ENCODE assay signal across 23 cellular contexts in the genomic region with DNA sequence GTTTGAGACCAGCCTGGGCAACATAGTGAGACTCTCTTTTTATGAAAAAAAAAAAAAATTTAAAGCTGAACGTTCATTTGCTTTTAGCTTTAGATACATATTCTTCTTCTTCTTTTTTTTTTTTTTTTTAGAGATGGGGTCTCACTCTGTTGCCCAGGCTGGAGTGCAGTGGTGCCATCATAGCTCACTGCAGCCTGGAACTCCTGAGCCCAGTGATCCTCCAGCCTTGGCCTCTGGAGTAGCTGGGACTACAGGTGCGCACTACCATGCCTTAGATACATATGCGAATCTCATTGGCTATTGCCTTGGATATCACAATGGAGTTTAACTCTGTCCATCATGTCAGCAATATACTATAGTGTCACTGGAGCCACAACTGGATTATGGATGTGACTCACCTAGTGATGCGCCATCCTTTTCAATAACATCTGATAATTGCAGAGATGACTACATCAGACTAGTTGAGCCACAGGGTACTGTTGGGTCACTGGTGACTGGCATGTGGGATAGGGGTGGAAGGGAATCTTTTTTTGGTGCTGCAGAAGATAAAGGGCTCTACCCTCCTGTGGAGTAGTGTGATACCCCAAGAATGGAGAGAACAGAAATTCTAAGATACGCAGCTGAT. TPM values are rescaled to one million over a fixed set of nuclear protein-coding genes. Genes with fewer than 3 reads are reported as not detected.
A peak's percentile ranks its signal among the peaks of the same experiment; 100 is the strongest.
DNase-seq lines count a peak whose midpoint lies in the region; ATAC-seq and TF ChIP-seq lines count a peak whose summit lies in the region.
"Had no signal": no experiment of that assay in that cellular context is flagged by ENCODE, and none has a peak within 500 bp of the region (broad histone marks: within the 10 kb centered on the region; RNA-seq: fewer than 3 reads in every experiment).

No MANE protein-coding gene starts in this region.

- H3K4me1 ChIP-seq in prostate gland (replicated peaks) (no peaks in the 10 kb centered on the region), upper lobe of left lung (peaks cover 11 to 23% (median 12%) of the 10 kb centered on the region in 4 donors)

- H3K36me3 Mint-ChIP-seq in CD4-positive, alpha-beta T cell (ENCODE audit: low read depth), result peaks cover 18% of the 10 kb centered on the region

- POLR2A ChIA-PET in CD4-positive, alpha-beta T cell (lab: Charles Lee), result interaction anchor here (1.0 kb wide), 1 partner anchor 86 kb away, joined by 3 read pairs; no protein-coding TSS in a partner anchor

- TF ChIP-seq POLR2A in prostate gland (IDR thresholded peaks at IDR 0.05), result no peak
- TF ChIP-seq POLR2A in upper lobe of left lung (IDR thresholded peaks at IDR 0.05), result no peak

- WGBS in prostate gland, result 97% methylated on average over 5 of the region's 5 CpGs
- 90 to 95% methylated on average over 5 of the region's 5 CpGs for WGBS in upper lobe of left lung, 2 donors

- no peaks in the 10 kb centered on the region for H3K9me3 Mint-ChIP-seq in CD4-positive, alpha-beta T cell
- H3K9me3 Mint-ChIP-seq: activated CD4-positive, alpha-beta T cell treated with anti-CD3 and anti-CD28 coated beads, Interleukin-2, amount 10 ng/mL, durations not matched to agents 7 days and 5 days; CD8-positive, alpha-beta T cell; naive thymus-derived CD8-positive, alpha-beta T cell; stimulated activated naive CD8-positive, alpha-beta T cell treated with anti-CD3 and anti-CD28 coated beads, Interleukin-15, amount 100 ng/mL, for 72 hours had no signal

- H3K4me1 Mint-ChIP-seq in CD4-positive, alpha-beta T cell (ENCODE audit: low read depth), result peaks cover 34% of the 10 kb centered on the region

- H3K36me3 ChIP-seq in prostate gland (no peaks in the 10 kb centered on the region), upper lobe of left lung (no peaks in the 10 kb centered on the region)
- H3K36me3 ChIP-seq: adrenal gland, gastrocnemius medialis, left ventricle myocardium inferior, transverse colon had no signal

- H3K4me3 ChIP-seq in prostate gland, result no peak overlapping the region
- no peak overlapping the region for H3K4me3 ChIP-seq in upper lobe of left lung
- H3K4me3 ChIP-seq: adrenal gland, gastrocnemius medialis, left ventricle myocardium inferior, transverse colon had no signal

- CTCF ChIA-PET in CD4-positive, alpha-beta T cell (lab: Charles Lee), result interaction anchor here (0.8 to 1.6 kb wide), 4 partner anchors 35 to 252 kb away, joined by 3 to 5 read pairs (median 4); no protein-coding TSS in a partner anchor

- H3K27me3 ChIP-seq in CD4-positive, alpha-beta T cell (ENCODE audit: control insufficient read depth, insufficient read depth, low read length), result no peaks in the 10 kb centered on the region
- H3K27me3 ChIP-seq in prostate gland (replicated peaks; ENCODE audit: insufficient read depth), result no peaks in the 10 kb centered on the region
- H3K27me3 ChIP-seq in upper lobe of left lung, result no peaks in the 10 kb centered on the region
- H3K27me3 ChIP-seq: adrenal gland, gastrocnemius medialis, transverse colon had no signal

- TF ChIP-seq EP300 in upper lobe of left lung (IDR thresholded peaks at IDR 0.05), result no peak

- intact Hi-C loops in CD4-positive, alpha-beta T cell (cut with DNase I, micrococcal nuclease), result loop anchor here in 1 of 2 experiments (2.0 kb wide), 1 partner anchor 17 kb away; no protein-coding TSS in a partner anchor
- intact Hi-C loops in prostate gland (cut with DNase I), result no loop called here

- peaks cover 7% of the 10 kb centered on the region for H3K27me3 Mint-ChIP-seq in CD4-positive, alpha-beta T cell
- H3K27me3 Mint-ChIP-seq: stimulated activated naive CD8-positive, alpha-beta T cell treated with anti-CD3 and anti-CD28 coated beads, Interleukin-15, amount 100 ng/mL, for 72 hours had no signal

- H3K27ac Mint-ChIP-seq in CD4-positive, alpha-beta T cell, result peak overlapping the region; percentile 31
- H3K27ac Mint-ChIP-seq: activated CD4-positive, alpha-beta T cell treated with anti-CD3 and anti-CD28 coated beads, Interleukin-2, amount 10 ng/mL, durations not matched to agents 7 days and 5 days; CD8-positive, alpha-beta T cell; stimulated activated naive CD8-positive, alpha-beta T cell treated with anti-CD3 and anti-CD28 coated beads, Interleukin-15, amount 100 ng/mL, for 72 hours had no signal

- H3K9me3 ChIP-seq in CD4-positive, alpha-beta T cell (ENCODE audit: control insufficient read depth, low read length), result no peaks in the 10 kb centered on the region
- H3K9me3 ChIP-seq in prostate gland (no peaks in the 10 kb centered on the region), upper lobe of left lung (no peaks in the 10 kb centered on the region)
- H3K9me3 ChIP-seq: adrenal gland, gastrocnemius medialis, left ventricle myocardium inferior, transverse colon had no signal

- TF ChIP-seq CTCF in CD4-positive, alpha-beta T cell (IDR thresholded peaks at IDR 0.05), result no peak
- no peak for TF ChIP-seq CTCF in prostate gland (IDR thresholded peaks at IDR 0.05)
- TF ChIP-seq CTCF in upper lobe of left lung (IDR thresholded peaks at IDR 0.05), result no peak

- no peak for DNase-seq in CD4-positive, alpha-beta T cell
- DNase-seq in Daoy (ENCODE audit: low read depth), result peak; percentile 24
- DNase-seq in SW480 (ENCODE audit: low spot score), result peak; percentile 28
- DNase-seq in kidney tubule cell (ENCODE audit: low spot score), result peak; percentile 23
- no peak for DNase-seq in prostate gland (ENCODE audit: low spot score)
- no peak for DNase-seq in upper lobe of left lung
- no peak for DNase-seq in NCI-H146 (lab: John Stamatoyannopoulos, UW)
- no peak for DNase-seq in hypothalamus (lab: John Stamatoyannopoulos, UW)
- DNase-seq: activated CD4-positive, alpha-beta T cell treated with anti-CD3 and anti-CD28 coated beads, Interleukin-2, amount 10 ng/mL, durations not matched to agents 7 days and 5 days; adrenal gland; CD8-positive, alpha-beta T cell; DMS153; effector CD8-positive, alpha-beta T cell; gastrocnemius medialis; hippocampal formation; left ventricle myocardium inferior; naive thymus-derived CD8-positive, alpha-beta T cell; NCI-H446; NCI-H82; stimulated activated naive CD8-positive, alpha-beta T cell treated with anti-CD3 and anti-CD28 coated beads, Interleukin-15, amount 100 ng/mL, for 72 hours; transverse colon had no signal

- H3K4me3 Mint-ChIP-seq in CD4-positive, alpha-beta T cell, result peak overlapping the region; percentile 44
- H3K4me3 Mint-ChIP-seq: activated CD4-positive, alpha-beta T cell treated with anti-CD3 and anti-CD28 coated beads, Interleukin-2, amount 10 ng/mL, durations not matched to agents 7 days and 5 days; CD8-positive, alpha-beta T cell; stimulated activated naive CD8-positive, alpha-beta T cell treated with anti-CD3 and anti-CD28 coated beads, Interleukin-15, amount 100 ng/mL, for 72 hours had no signal

- ATAC-seq in CD4-positive, alpha-beta T cell (ENCODE audit: poor library complexity), result no peak
- no peak for ATAC-seq in upper lobe of left lung (ENCODE audit: low FRiP score in 2 of 2)
- ATAC-seq: CD8-positive, alpha-beta T cell; esophagus mucosa; gastrocnemius medialis; naive thymus-derived CD8-positive, alpha-beta T cell; sciatic nerve; stimulated activated naive CD8-positive, alpha-beta T cell treated with anti-CD3 and anti-CD28 coated beads, Interleukin-15, amount 100 ng/mL, for 72 hours had no signal

- H3K27ac ChIP-seq in CD4-positive, alpha-beta T cell (ENCODE audit: low read depth, low read length), result no peak overlapping the region
- H3K27ac ChIP-seq in prostate gland (no peak overlapping the region), upper lobe of left lung (no peak overlapping the region)
- H3K27ac ChIP-seq: adrenal gland, gastrocnemius medialis, left ventricle myocardium inferior, transverse colon had no signal

RNA-seq across cellular contexts. Expression of gene ADIPOR2, which starts 2.7 kb away (rescaled TPM):
- 10 to 100 TPM; 12.5 to 12.6 TPM for total RNA-seq in CD4-positive, alpha-beta T cell
- total RNA-seq in Daoy (2014; rRNA removed; shearing (Covaris generic)), result 29.9 and 30.0 TPM in 2 replicates
- total RNA-seq in prostate gland, result 10 to 100 TPM; 23.7 to 46.2 TPM
- 10 to 100 TPM; 45.1 to 82.3 (median 68.6) TPM for total RNA-seq in upper lobe of left lung

RNA-seq across cellular contexts. Expression of gene WNT5B, which starts 59.2 kb away (rescaled TPM):
- total RNA-seq in CD4-positive, alpha-beta T cell, result not detected
- 58.7 and 72.9 TPM in 2 replicates for total RNA-seq in Daoy (2014; rRNA removed; shearing (Covaris generic))
- 10 to 100 TPM; 34.6 to 65.4 TPM for total RNA-seq in prostate gland
- 1 to 10 TPM in 5 of 6 donors, not detected in 1; 5.8 to 9.7 (median 7.0) TPM for total RNA-seq in upper lobe of left lung
- total RNA-seq: CD8-positive, alpha-beta T cell; naive thymus-derived CD8-positive, alpha-beta T cell had no signal

Comparison
In these comparisons a context has a peak if more than half of its experiments do, and no peak if none do; other contexts are left out.
1. DNase-seq: peak in Daoy (single experiment), SW480 (single experiment) and kidney tubule cell (single experiment); none in CD4-positive, alpha-beta T cell (0 of 10), prostate gland (single experiment), upper lobe of left lung (0 of 2), NCI-H146 (single experiment) and hypothalamus (0 of 51).